In the genomic region with DNA sequence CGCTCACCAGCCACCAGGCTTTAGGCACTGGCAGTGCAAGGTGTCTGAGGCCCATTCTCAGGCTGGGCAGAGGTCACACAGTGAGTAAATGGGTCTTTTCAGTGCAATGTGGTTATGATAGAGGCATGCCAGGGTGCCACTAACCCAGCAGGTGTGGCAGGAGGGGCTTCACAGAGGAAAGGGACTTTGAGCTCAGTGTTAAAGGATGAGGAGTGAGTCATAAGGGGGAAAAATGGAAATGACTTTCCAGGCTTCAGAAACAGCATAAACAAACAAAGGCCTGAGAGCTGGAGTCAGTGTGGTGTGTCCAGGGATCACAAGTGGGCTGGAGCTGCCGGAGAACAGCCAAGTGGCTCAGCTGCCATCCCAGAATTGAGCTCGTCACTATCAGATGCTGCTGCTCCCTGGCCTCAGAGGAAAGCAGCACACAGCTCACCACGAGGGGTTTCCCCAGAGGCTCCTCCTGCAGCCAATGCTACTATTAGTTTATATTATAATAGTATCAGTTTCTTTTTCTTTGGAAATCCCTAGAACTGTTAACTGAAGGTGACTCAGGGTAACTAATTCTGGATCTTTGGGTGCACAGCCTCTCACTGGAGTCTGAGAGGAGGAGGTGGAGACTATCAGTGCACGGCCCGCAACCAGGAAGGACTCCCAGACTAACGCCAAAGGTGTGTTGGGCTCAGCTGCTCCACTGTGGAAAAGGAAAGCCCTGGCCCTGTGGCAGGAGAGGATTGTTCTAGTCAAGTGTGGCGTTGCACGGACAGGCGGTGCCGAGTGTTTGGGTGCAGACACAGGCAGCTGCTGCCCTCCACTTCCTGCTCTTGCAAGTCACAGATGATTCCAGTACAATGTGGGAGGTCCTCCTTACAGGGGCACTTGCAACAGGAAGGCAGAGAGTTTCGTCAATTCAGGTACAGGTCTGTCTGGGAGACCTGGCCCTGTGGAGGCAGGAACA, we compare ENCODE assay signal across 1 cellular context.
TF ChIP-seq lines count a peak whose summit lies in the region.

No MANE protein-coding gene starts in this region.

TF ChIP-seq in HepG2, 621 proteins besides CTCF, POLR2A, EP300 and RAD21 (continued from another document and continues in another):
- TF ChIP-seq, protein P1, sequence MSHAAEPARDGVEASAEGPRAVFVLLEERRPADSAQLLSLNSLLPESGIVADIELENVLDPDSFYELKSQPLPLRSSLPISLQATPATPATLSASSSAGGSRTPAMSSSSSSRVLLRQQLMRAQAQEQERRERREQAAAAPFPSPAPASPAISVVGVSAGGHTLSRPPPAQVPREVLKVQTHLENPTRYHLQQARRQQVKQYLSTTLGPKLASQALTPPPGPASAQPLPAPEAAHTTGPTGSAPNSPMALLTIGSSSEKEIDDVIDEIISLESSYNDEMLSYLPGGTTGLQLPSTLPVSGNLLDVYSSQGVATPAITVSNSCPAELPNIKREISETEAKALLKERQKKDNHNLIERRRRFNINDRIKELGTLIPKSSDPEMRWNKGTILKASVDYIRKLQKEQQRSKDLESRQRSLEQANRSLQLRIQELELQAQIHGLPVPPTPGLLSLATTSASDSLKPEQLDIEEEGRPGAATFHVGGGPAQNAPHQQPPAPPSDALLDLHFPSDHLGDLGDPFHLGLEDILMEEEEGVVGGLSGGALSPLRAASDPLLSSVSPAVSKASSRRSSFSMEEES (CRISPR knock-in tag; IDR thresholded peaks at IDR 0.05): peak; percentile 28; the same call in 1 of the 2 replicates
- TF ChIP-seq GABPB1 (CRISPR knock-in tag; IDR thresholded peaks at IDR 0.05) (0 out of 2 replicates have a peak, but pooled peaks have one; percentile 5), ZNF510 (CRISPR knock-in tag; IDR thresholded peaks at IDR 0.05; ENCODE audit: low read depth) (peak; percentile 86; the same call in 1 of the 2 replicates), XBP1 (CRISPR knock-in tag; IDR thresholded peaks at IDR 0.05) (no peak), CBX5 (CRISPR knock-in tag; IDR thresholded peaks at IDR 0.05; ENCODE audit: borderline replicate concordance) (peak; percentile 51; the same call in 1 of the 2 replicates), ZFP37 (CRISPR knock-in tag; IDR thresholded peaks at IDR 0.05; ENCODE audit: borderline replicate concordance) (no peak), SNAPC2 (CRISPR knock-in tag; IDR thresholded peaks at IDR 0.05) (no peak), FOXM1 (CRISPR knock-in tag; IDR thresholded peaks at IDR 0.05) (no peak), FOXJ3 (CRISPR knock-in tag; IDR thresholded peaks at IDR 0.05; ENCODE audit: borderline replicate concordance) (peak; percentile 68; the same call in 1 of the 2 replicates), TAF15 (IDR thresholded peaks at IDR 0.05; ENCODE audit: low read depth, low read length, poor library complexity, severe bottlenecking) (no peak), ZFY (CRISPR knock-in tag; IDR thresholded peaks at IDR 0.05) (peak; percentile 36; the same call in 1 of the 2 replicates), ZNF598 (CRISPR knock-in tag; IDR thresholded peaks at IDR 0.05; ENCODE audit: borderline replicate concordance) (0 out of 2 replicates have a peak, but pooled peaks have one; percentile 45), MIXL1 (CRISPR knock-in tag; IDR thresholded peaks at IDR 0.05) (0 out of 2 replicates have a peak, but pooled peaks have one; percentile 36), PLRG1 (conservative IDR thresholded peaks at IDR 0.05) (no peak), ZFP1 (CRISPR knock-in tag; IDR thresholded peaks at IDR 0.05) (no peak), SMARCC2 (IDR thresholded peaks at IDR 0.05) (no peak), ZNF24 (IDR thresholded peaks at IDR 0.05) (no peak), ZNF775 (CRISPR knock-in tag; IDR thresholded peaks at IDR 0.05; ENCODE audit: borderline replicate concordance) (no peak), ZNF260 (CRISPR knock-in tag; IDR thresholded peaks at IDR 0.05; ENCODE audit: borderline replicate concordance, low read depth) (no peak), PHB2 (IDR thresholded peaks at IDR 0.05; ENCODE audit: partially characterized antibody) (no peak), NKX3-1 (CRISPR knock-in tag; IDR thresholded peaks at IDR 0.05) (no peak), GATAD2A (CRISPR knock-in tag; IDR thresholded peaks at IDR 0.05) (peak; percentile 87), SRF (IDR thresholded peaks at IDR 0.05; ENCODE audit: low read depth, low read length) (no peak), ZNF616 (CRISPR knock-in tag; IDR thresholded peaks at IDR 0.05; ENCODE audit: low read depth) (no peak)
- TF ChIP-seq, protein P2, sequence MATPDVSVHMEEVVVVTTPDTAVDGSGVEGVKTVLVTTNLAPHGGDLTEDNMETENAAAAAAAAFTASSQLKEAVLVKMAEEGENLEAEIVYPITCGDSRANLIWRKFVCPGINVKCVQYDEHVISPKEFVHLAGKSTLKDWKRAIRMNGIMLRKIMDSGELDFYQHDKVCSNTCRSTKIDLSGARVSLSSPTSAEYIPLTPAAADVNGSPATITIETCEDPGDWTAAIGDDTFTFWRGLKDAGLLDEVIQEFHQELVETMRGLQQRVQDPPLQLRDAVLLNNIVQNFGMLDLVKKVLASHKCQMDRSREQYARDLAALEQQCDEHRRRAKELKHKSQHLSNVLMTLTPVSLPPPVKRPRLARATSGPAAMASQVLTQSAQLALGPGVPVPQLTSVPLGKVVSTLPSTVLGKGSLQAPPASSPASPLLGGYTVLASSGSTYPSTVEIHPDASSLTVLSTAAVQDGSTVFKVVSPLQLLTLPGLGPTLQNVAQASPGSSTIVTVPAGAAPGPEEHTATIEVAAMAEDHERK (CRISPR knock-in tag; IDR thresholded peaks at IDR 0.05; ENCODE audit: low read depth): no peak
- TF ChIP-seq, protein P3, sequence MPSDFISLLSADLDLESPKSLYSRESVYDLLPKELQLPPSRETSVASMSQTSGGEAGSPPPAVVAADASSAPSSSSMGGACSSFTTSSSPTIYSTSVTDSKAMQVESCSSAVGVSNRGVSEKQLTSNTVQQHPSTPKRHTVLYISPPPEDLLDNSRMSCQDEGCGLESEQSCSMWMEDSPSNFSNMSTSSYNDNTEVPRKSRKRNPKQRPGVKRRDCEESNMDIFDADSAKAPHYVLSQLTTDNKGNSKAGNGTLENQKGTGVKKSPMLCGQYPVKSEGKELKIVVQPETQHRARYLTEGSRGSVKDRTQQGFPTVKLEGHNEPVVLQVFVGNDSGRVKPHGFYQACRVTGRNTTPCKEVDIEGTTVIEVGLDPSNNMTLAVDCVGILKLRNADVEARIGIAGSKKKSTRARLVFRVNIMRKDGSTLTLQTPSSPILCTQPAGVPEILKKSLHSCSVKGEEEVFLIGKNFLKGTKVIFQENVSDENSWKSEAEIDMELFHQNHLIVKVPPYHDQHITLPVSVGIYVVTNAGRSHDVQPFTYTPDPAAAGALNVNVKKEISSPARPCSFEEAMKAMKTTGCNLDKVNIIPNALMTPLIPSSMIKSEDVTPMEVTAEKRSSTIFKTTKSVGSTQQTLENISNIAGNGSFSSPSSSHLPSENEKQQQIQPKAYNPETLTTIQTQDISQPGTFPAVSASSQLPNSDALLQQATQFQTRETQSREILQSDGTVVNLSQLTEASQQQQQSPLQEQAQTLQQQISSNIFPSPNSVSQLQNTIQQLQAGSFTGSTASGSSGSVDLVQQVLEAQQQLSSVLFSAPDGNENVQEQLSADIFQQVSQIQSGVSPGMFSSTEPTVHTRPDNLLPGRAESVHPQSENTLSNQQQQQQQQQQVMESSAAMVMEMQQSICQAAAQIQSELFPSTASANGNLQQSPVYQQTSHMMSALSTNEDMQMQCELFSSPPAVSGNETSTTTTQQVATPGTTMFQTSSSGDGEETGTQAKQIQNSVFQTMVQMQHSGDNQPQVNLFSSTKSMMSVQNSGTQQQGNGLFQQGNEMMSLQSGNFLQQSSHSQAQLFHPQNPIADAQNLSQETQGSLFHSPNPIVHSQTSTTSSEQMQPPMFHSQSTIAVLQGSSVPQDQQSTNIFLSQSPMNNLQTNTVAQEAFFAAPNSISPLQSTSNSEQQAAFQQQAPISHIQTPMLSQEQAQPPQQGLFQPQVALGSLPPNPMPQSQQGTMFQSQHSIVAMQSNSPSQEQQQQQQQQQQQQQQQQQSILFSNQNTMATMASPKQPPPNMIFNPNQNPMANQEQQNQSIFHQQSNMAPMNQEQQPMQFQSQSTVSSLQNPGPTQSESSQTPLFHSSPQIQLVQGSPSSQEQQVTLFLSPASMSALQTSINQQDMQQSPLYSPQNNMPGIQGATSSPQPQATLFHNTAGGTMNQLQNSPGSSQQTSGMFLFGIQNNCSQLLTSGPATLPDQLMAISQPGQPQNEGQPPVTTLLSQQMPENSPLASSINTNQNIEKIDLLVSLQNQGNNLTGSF (CRISPR knock-in tag; IDR thresholded peaks at IDR 0.05): no peak
- TF ChIP-seq, protein P4, sequence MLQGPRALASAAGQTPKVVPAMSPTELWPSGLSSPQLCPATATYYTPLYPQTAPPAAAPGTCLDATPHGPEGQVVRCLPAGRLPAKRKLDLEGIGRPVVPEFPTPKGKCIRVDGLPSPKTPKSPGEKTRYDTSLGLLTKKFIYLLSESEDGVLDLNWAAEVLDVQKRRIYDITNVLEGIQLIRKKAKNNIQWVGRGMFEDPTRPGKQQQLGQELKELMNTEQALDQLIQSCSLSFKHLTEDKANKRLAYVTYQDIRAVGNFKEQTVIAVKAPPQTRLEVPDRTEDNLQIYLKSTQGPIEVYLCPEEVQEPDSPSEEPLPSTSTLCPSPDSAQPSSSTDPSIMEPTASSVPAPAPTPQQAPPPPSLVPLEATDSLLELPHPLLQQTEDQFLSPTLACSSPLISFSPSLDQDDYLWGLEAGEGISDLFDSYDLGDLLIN (CRISPR knock-in tag; IDR thresholded peaks at IDR 0.05; ENCODE audit: borderline replicate concordance): no peak
- TF ChIP-seq, protein P5, sequence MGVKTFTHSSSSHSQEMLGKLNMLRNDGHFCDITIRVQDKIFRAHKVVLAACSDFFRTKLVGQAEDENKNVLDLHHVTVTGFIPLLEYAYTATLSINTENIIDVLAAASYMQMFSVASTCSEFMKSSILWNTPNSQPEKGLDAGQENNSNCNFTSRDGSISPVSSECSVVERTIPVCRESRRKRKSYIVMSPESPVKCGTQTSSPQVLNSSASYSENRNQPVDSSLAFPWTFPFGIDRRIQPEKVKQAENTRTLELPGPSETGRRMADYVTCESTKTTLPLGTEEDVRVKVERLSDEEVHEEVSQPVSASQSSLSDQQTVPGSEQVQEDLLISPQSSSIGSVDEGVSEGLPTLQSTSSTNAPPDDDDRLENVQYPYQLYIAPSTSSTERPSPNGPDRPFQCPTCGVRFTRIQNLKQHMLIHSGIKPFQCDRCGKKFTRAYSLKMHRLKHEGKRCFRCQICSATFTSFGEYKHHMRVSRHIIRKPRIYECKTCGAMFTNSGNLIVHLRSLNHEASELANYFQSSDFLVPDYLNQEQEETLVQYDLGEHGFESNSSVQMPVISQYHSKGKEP (CRISPR knock-in tag; IDR thresholded peaks at IDR 0.05): no peak
- TF ChIP-seq, protein P6, sequence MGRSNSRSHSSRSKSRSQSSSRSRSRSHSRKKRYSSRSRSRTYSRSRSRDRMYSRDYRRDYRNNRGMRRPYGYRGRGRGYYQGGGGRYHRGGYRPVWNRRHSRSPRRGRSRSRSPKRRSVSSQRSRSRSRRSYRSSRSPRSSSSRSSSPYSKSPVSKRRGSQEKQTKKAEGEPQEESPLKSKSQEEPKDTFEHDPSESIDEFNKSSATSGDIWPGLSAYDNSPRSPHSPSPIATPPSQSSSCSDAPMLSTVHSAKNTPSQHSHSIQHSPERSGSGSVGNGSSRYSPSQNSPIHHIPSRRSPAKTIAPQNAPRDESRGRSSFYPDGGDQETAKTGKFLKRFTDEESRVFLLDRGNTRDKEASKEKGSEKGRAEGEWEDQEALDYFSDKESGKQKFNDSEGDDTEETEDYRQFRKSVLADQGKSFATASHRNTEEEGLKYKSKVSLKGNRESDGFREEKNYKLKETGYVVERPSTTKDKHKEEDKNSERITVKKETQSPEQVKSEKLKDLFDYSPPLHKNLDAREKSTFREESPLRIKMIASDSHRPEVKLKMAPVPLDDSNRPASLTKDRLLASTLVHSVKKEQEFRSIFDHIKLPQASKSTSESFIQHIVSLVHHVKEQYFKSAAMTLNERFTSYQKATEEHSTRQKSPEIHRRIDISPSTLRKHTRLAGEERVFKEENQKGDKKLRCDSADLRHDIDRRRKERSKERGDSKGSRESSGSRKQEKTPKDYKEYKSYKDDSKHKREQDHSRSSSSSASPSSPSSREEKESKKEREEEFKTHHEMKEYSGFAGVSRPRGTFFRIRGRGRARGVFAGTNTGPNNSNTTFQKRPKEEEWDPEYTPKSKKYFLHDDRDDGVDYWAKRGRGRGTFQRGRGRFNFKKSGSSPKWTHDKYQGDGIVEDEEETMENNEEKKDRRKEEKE (IDR thresholded peaks at IDR 0.05): no peak
- TF ChIP-seq, protein P7, sequence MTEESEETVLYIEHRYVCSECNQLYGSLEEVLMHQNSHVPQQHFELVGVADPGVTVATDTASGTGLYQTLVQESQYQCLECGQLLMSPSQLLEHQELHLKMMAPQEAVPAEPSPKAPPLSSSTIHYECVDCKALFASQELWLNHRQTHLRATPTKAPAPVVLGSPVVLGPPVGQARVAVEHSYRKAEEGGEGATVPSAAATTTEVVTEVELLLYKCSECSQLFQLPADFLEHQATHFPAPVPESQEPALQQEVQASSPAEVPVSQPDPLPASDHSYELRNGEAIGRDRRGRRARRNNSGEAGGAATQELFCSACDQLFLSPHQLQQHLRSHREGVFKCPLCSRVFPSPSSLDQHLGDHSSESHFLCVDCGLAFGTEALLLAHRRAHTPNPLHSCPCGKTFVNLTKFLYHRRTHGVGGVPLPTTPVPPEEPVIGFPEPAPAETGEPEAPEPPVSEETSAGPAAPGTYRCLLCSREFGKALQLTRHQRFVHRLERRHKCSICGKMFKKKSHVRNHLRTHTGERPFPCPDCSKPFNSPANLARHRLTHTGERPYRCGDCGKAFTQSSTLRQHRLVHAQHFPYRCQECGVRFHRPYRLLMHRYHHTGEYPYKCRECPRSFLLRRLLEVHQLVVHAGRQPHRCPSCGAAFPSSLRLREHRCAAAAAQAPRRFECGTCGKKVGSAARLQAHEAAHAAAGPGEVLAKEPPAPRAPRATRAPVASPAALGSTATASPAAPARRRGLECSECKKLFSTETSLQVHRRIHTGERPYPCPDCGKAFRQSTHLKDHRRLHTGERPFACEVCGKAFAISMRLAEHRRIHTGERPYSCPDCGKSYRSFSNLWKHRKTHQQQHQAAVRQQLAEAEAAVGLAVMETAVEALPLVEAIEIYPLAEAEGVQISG (CRISPR knock-in tag; IDR thresholded peaks at IDR 0.05): 0 out of 2 replicates have a peak, but pooled peaks have one; percentile 40
- TF ChIP-seq, protein P8, sequence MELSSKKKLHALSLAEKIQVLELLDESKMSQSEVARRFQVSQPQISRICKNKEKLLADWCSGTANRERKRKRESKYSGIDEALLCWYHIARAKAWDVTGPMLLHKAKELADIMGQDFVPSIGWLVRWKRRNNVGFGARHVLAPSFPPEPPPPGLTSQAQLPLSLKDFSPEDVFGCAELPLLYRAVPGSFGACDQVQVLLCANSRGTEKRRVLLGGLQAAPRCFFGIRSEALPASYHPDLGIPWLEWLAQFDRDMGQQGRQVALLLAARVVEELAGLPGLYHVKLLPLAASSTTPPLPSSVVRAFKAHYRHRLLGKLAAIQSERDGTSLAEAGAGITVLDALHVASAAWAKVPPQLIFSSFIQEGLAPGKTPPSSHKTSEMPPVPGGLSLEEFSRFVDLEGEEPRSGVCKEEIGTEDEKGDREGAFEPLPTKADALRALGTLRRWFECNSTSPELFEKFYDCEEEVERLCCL (CRISPR knock-in tag; IDR thresholded peaks at IDR 0.05; ENCODE audit: borderline replicate concordance): no peak
